9 cellular contexts compared by ENCODE assay signal in the genomic region with DNA sequence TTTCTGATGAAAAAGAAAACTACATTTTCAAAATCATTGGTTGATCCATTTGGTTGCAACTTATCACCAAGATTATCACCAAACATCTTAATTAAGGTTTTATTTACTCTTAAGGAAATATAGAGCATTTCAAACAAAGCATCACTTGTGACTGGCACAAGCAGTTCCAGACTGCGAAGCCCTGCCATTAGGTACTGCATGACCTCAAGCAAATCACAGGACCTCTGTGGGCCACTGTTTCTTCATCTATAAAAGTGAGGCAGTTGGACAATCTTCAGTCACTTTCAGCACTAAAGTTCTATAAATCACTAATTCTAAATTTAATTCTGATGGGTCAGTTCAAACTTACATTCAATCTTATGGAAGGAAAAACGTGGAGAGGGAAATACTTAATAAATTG. TPM values are rescaled to one million over a fixed set of nuclear protein-coding genes. Genes with fewer than 3 reads are reported as not detected.
DNase-seq lines count a peak whose midpoint lies in the region; ATAC-seq, FAIRE-seq and TF ChIP-seq lines count a peak whose summit lies in the region.
"Had no signal": no experiment of that assay in that cellular context is flagged by ENCODE, and none has a peak within 500 bp of the region (broad histone marks: within the 10 kb centered on the region; RNA-seq: fewer than 3 reads in every experiment).

No MANE protein-coding gene starts in this region.

- ATAC-seq in CD8-positive, alpha-beta T cell: peak; percentile 27
- peak; percentile 50 for ATAC-seq in naive thymus-derived CD4-positive, alpha-beta T cell
- ATAC-seq in HG03439 (IDR thresholded peaks at IDR 0.05; ENCODE audit: unreplicated experiment) (no peak), GM19452 (IDR thresholded peaks at IDR 0.05; ENCODE audit: unreplicated experiment) (no peak)

- H3K4me2 ChIP-seq in astrocyte (ENCODE audit: low read length): no peak overlapping the region

- peak overlapping the region; percentile 88 for H3K4me3 Mint-ChIP-seq in CD8-positive, alpha-beta T cell
- peak overlapping the region; percentile 76 for H3K4me3 Mint-ChIP-seq in astrocyte (ENCODE audit: unreplicated experiment)
- H3K4me3 Mint-ChIP-seq in naive thymus-derived CD4-positive, alpha-beta T cell: peak overlapping the region; percentile 79 to 94 (median 88)

- H3K36me3 ChIP-seq in CD8-positive, alpha-beta T cell (ENCODE audit: insufficient read depth, low read length): no peaks in the 10 kb centered on the region
- H3K36me3 ChIP-seq in astrocyte (ENCODE audit: insufficient read depth, low read length): no peaks in the 10 kb centered on the region
- H3K36me3 ChIP-seq in naive thymus-derived CD4-positive, alpha-beta T cell (ENCODE audit: control insufficient read depth in 2 of 3, insufficient read depth in 3 of 3, low read length in 3 of 3): no peaks in the 10 kb centered on the region

- no peak for TF ChIP-seq CTCF in CD8-positive, alpha-beta T cell (IDR thresholded peaks at IDR 0.05)
- TF ChIP-seq CTCF in astrocyte (IDR thresholded peaks at IDR 0.05; ENCODE audit: insufficient read depth, low read depth, low read length): no peak

- H3K79me2 ChIP-seq in astrocyte (ENCODE audit: insufficient read depth, low read length): peaks cover 40% of the 10 kb centered on the region

- no peaks in the 10 kb centered on the region for H3K9me3 ChIP-seq in CD8-positive, alpha-beta T cell (ENCODE audit: low read length)
- H3K9me3 ChIP-seq in astrocyte (ENCODE audit: insufficient read depth, low read depth, low read length): no peaks in the 10 kb centered on the region
- H3K9me3 ChIP-seq in naive thymus-derived CD4-positive, alpha-beta T cell (ENCODE audit: control insufficient read depth in 2 of 3, low read length in 3 of 3): no peaks in the 10 kb centered on the region

- H3K27me3 ChIP-seq in CD8-positive, alpha-beta T cell (ENCODE audit: insufficient read depth, low read length): no peaks in the 10 kb centered on the region
- H3K27me3 ChIP-seq in astrocyte (ENCODE audit: insufficient read depth, low read length): no peaks in the 10 kb centered on the region
- H3K27me3 ChIP-seq in naive thymus-derived CD4-positive, alpha-beta T cell (ENCODE audit: control insufficient read depth in 2 of 2, insufficient read depth in 2 of 2, low read length in 2 of 2): no peaks in the 10 kb centered on the region

- H3K4me3 ChIP-seq in CD8-positive, alpha-beta T cell (ENCODE audit: low read depth, low read length): peak overlapping the region; percentile 40
- no peak overlapping the region for H3K4me3 ChIP-seq in astrocyte (ENCODE audit: insufficient read depth, low read depth, low read length)
- H3K4me3 ChIP-seq in naive thymus-derived CD4-positive, alpha-beta T cell (ENCODE audit: low read length): peak overlapping the region; percentile 76
- H3K4me3 ChIP-seq: SK-N-MC had no signal

- H2AFZ ChIP-seq in astrocyte (ENCODE audit: low read depth, low read length): no peak overlapping the region

- H3K27ac ChIP-seq in CD8-positive, alpha-beta T cell (ENCODE audit: low read depth, low read length): peak overlapping the region; percentile 95
- no peak overlapping the region for H3K27ac ChIP-seq in astrocyte (ENCODE audit: low read depth, low read length)
- peak overlapping the region; percentile 93 for H3K27ac ChIP-seq in naive thymus-derived CD4-positive, alpha-beta T cell (ENCODE audit: low read depth, low read length)
- H3K27ac ChIP-seq: SK-N-MC had no signal

- POLR2A ChIA-PET in CD8-positive, alpha-beta T cell (lab: Charles Lee): interaction anchor here (0.8 to 4.9 kb wide), 4 partner anchors 11 to 69 kb away, joined by 3 to 45 read pairs (median 4); a partner anchor contains a TSS
- POLR2A ChIA-PET in naive thymus-derived CD4-positive, alpha-beta T cell (lab: Charles Lee): interaction anchor here (0.8 to 8.1 kb wide), 9 partner anchors 10 to 42 kb away, joined by 3 to 71 read pairs (median 8); a partner anchor contains a TSS

- FAIRE-seq in astrocyte (lab: Jason Lieb, UNC): no peak

- H3K9ac ChIP-seq in astrocyte (ENCODE audit: low read length): no peak overlapping the region

- H3K27me3 Mint-ChIP-seq in CD8-positive, alpha-beta T cell (ENCODE audit: low read depth): no peaks in the 10 kb centered on the region
- H3K27me3 Mint-ChIP-seq in astrocyte (ENCODE audit: low read depth, unreplicated experiment): no peaks in the 10 kb centered on the region
- no peaks in the 10 kb centered on the region for H3K27me3 Mint-ChIP-seq in naive thymus-derived CD4-positive, alpha-beta T cell

- peaks cover 37% of the 10 kb centered on the region for H3K4me1 ChIP-seq in CD8-positive, alpha-beta T cell (ENCODE audit: insufficient read depth, low read length)
- H3K4me1 ChIP-seq in astrocyte (ENCODE audit: insufficient read depth, low read length): peaks cover 5% of the 10 kb centered on the region
- H3K4me1 ChIP-seq in naive thymus-derived CD4-positive, alpha-beta T cell (ENCODE audit: control insufficient read depth in 2 of 2, insufficient read depth in 2 of 2, low read length in 2 of 2): peaks cover 14 to 26% of the 10 kb centered on the region in 2 donors

- H3K4me1 Mint-ChIP-seq in CD8-positive, alpha-beta T cell (ENCODE audit: low read depth): peaks cover 52% of the 10 kb centered on the region
- peaks cover 20% of the 10 kb centered on the region for H3K4me1 Mint-ChIP-seq in astrocyte (ENCODE audit: low read depth, unreplicated experiment)
- peaks cover 39 to 64% (median 62%) of the 10 kb centered on the region in 7 donors for H3K4me1 Mint-ChIP-seq in naive thymus-derived CD4-positive, alpha-beta T cell

- DNase-seq in CD8-positive, alpha-beta T cell: peak in 2 of 7 experiments; percentile 26 to 28
- DNase-seq in NAMALWA (ENCODE audit: low spot score) (peak; percentile 77), astrocyte (ENCODE audit: low read depth) (no peak), HuH-7 (ENCODE audit: low spot score) (no peak)
- peak in 2 of 9 donors; percentile 17 to 26 for DNase-seq in naive thymus-derived CD4-positive, alpha-beta T cell
- DNase-seq in stimulated activated CD4-positive, alpha-beta T cell treated with anti-CD3 and anti-CD28 coated beads, Interleukin-2, amount 100 ng/mL, for 48 hours: no peak

- CTCF ChIA-PET in CD8-positive, alpha-beta T cell (lab: Charles Lee): interaction anchor here (0.7 to 1.8 kb wide), 3 partner anchors 27 to 1177 kb away, joined by 3 to 6 read pairs (median 4); a partner anchor contains a TSS
- CTCF ChIA-PET in naive thymus-derived CD4-positive, alpha-beta T cell (lab: Charles Lee): interaction anchor here (0.7 to 4.7 kb wide), 3 partner anchors 10 to 43 kb away, joined by 3 to 24 read pairs (median 5); no protein-coding TSS in a partner anchor

- peaks cover 20% of the 10 kb centered on the region for H3K36me3 Mint-ChIP-seq in CD8-positive, alpha-beta T cell
- H3K36me3 Mint-ChIP-seq in astrocyte (ENCODE audit: low read depth, unreplicated experiment): peaks cover 2% of the 10 kb centered on the region
- H3K36me3 Mint-ChIP-seq in naive thymus-derived CD4-positive, alpha-beta T cell: peaks cover 0 to 32% (median 5%) of the 10 kb centered on the region in 5 donors

- no peaks in the 10 kb centered on the region for H3K9me3 Mint-ChIP-seq in CD8-positive, alpha-beta T cell
- H3K9me3 Mint-ChIP-seq in astrocyte (ENCODE audit: unreplicated experiment): no peaks in the 10 kb centered on the region
- peaks cover 0 to under 1% (median 0%) of the 10 kb centered on the region in 11 donors for H3K9me3 Mint-ChIP-seq in naive thymus-derived CD4-positive, alpha-beta T cell

- H3K27ac Mint-ChIP-seq in CD8-positive, alpha-beta T cell: peak overlapping the region; percentile 94
- peak overlapping the region; percentile 73 for H3K27ac Mint-ChIP-seq in astrocyte (ENCODE audit: unreplicated experiment)
- peak overlapping the region; percentile 90 to 97 (median 94) for H3K27ac Mint-ChIP-seq in naive thymus-derived CD4-positive, alpha-beta T cell

- H4K20me1 ChIP-seq in astrocyte (ENCODE audit: insufficient read depth, low read length): peaks cover 19% of the 10 kb centered on the region

- intact Hi-C loops in CD8-positive, alpha-beta T cell (cut with DNase I, micrococcal nuclease): loop anchor here (1.0 to 2.0 kb wide), 2 partner anchors 40 to 44 kb away; a partner anchor contains a TSS
- intact Hi-C loops in naive thymus-derived CD4-positive, alpha-beta T cell (cut with micrococcal nuclease): loop anchor here (1.0 to 10.0 kb wide), 5 partner anchors 9 to 900 kb away; a partner anchor contains a TSS

RNA-seq across cellular contexts. Expression of a gene that starts 2.0 kb away (rescaled TPM):
- 100 to 1,000 TPM; 308 to 313 TPM for total RNA-seq in CD8-positive, alpha-beta T cell
- total RNA-seq in astrocyte: 69.1 and 75.1 TPM in 2 replicates
- 100 to 1,000 TPM; 117 to 193 (median 180) TPM for total RNA-seq in naive thymus-derived CD4-positive, alpha-beta T cell
- 100 to 1,000 TPM; 134 to 142 TPM for polyA plus RNA-seq in naive thymus-derived CD4-positive, alpha-beta T cell

RNA-seq across cellular contexts. Expression of a gene that starts 44.2 kb away (rescaled TPM):
- 1 to 10 TPM; 6.1 to 7.2 TPM for total RNA-seq in CD8-positive, alpha-beta T cell
- total RNA-seq in astrocyte: 10.4 and 10.6 TPM in 2 replicates
- 1 to 10 TPM; 6.5 to 9.8 (median 8.6) TPM for total RNA-seq in naive thymus-derived CD4-positive, alpha-beta T cell
- 1 to 10 TPM; 2.8 to 4.8 TPM for polyA plus RNA-seq in naive thymus-derived CD4-positive, alpha-beta T cell

Comparison
In these comparisons a context has a peak if more than half of its experiments do, and no peak if none do; other contexts are left out.
1. ATAC-seq: peak in CD8-positive, alpha-beta T cell (single experiment) and naive thymus-derived CD4-positive, alpha-beta T cell (single experiment); none in HG03439 (single experiment) and GM19452 (single experiment).
2. Peak in every context shown above with its lines, with median percentiles within 50 percentile points of each other: H3K27ac Mint-ChIP-seq and H3K4me3 Mint-ChIP-seq.